ENCODE assay signal across 1 cellular context in the genomic region with DNA sequence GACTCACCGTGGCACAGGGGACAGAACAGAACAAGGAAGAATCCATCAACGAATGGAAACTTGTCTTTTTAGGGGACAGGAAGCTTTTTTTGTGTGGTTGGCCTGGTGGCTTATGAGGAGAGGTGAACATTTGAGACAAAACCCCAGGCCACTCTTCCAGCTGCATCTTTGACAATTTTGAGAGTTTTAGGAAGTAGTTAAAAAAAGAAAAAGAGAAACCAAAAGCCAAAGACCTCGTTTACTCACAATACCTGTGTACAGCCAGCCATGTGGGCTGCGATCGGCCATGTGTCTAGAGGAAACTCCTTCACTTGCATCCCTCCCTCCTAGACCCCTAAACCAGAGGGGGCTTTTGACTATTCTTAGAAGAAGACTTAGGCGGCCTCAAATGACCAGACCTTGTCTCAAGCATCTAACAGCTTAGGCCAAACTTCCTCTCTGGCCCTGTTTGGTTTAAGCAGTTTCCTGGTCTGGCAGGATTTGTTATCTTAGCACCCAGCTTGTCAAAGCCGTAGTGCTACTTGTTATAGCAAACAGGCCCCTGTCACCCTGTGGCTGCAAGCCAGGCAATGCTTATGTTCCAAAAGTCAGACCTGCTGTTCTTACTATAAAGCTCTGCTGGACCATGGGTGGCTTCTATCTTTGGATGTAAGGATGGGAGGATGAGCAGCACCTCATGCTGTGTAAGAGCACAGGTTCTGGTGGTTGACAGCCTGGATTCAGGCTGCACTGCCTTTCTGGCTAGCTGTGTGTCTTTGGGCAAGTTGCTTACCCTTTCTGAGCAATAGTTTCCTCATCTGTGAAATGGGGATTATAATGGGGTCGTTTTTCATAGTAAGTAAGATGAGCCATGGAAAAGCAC.
TF ChIP-seq lines count a peak whose summit lies in the region.

No MANE protein-coding gene starts in this region.

TF ChIP-seq in K562, 482 proteins besides CTCF, POLR2A, EP300 and RAD21 (continued from another document and continues in another):
- peak; percentile 12; the same call in 1 of the 2 replicates for TF ChIP-seq ZNF407 (IDR thresholded peaks at IDR 0.05; ENCODE audit: low read depth)
- peak; percentile 84; the same call in 1 of the 2 replicates for TF ChIP-seq NCOA1 (IDR thresholded peaks at IDR 0.05; ENCODE audit: low read depth)
- TF ChIP-seq ZNF24 (IDR thresholded peaks at IDR 0.05), result peak; percentile 55
- TF ChIP-seq, protein P1, sequence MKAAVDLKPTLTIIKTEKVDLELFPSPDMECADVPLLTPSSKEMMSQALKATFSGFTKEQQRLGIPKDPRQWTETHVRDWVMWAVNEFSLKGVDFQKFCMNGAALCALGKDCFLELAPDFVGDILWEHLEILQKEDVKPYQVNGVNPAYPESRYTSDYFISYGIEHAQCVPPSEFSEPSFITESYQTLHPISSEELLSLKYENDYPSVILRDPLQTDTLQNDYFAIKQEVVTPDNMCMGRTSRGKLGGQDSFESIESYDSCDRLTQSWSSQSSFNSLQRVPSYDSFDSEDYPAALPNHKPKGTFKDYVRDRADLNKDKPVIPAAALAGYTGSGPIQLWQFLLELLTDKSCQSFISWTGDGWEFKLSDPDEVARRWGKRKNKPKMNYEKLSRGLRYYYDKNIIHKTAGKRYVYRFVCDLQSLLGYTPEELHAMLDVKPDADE (conservative IDR thresholded peaks at IDR 0.05; ENCODE audit: control insufficient read depth, low read depth, low read length), result peak; percentile 79
- TF ChIP-seq ATF7 (IDR thresholded peaks at IDR 0.05), result peak; percentile 69; the same call in 1 of the 2 replicates
- TF ChIP-seq GABPA (tag; conservative IDR thresholded peaks at IDR 0.05; ENCODE audit: low read depth), result peak; percentile 66
- peak; percentile 68 for TF ChIP-seq LCOR (CRISPR knock-in tag; IDR thresholded peaks at IDR 0.05)
- TF ChIP-seq PREB (CRISPR knock-in tag; IDR thresholded peaks at IDR 0.05), result no peak
- TF ChIP-seq PRMT5 (CRISPR knock-in tag; IDR thresholded peaks at IDR 0.05), result no peak
- TF ChIP-seq, protein P2, sequence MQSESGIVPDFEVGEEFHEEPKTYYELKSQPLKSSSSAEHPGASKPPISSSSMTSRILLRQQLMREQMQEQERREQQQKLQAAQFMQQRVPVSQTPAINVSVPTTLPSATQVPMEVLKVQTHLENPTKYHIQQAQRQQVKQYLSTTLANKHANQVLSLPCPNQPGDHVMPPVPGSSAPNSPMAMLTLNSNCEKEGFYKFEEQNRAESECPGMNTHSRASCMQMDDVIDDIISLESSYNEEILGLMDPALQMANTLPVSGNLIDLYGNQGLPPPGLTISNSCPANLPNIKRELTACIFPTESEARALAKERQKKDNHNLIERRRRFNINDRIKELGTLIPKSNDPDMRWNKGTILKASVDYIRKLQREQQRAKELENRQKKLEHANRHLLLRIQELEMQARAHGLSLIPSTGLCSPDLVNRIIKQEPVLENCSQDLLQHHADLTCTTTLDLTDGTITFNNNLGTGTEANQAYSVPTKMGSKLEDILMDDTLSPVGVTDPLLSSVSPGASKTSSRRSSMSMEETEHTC (IDR thresholded peaks at IDR 0.05), result 0 out of 2 replicates have a peak, but pooled peaks have one; percentile 16
- TF ChIP-seq, protein P3, sequence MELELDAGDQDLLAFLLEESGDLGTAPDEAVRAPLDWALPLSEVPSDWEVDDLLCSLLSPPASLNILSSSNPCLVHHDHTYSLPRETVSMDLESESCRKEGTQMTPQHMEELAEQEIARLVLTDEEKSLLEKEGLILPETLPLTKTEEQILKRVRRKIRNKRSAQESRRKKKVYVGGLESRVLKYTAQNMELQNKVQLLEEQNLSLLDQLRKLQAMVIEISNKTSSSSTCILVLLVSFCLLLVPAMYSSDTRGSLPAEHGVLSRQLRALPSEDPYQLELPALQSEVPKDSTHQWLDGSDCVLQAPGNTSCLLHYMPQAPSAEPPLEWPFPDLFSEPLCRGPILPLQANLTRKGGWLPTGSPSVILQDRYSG (tag; conservative IDR thresholded peaks at IDR 0.05; ENCODE audit: low read depth), result 0 out of 2 replicates have a peak, but pooled peaks have one; percentile 45
- TF ChIP-seq ERF (CRISPR knock-in tag; IDR thresholded peaks at IDR 0.05), result 0 out of 2 replicates have a peak, but pooled peaks have one; percentile 64
- peak; percentile 96 for TF ChIP-seq POLR2AphosphoS5 (IDR thresholded peaks at IDR 0.05; ENCODE audit: control insufficient read depth, insufficient read depth, low read depth, low read length)
- TF ChIP-seq ESRRA (IDR thresholded peaks at IDR 0.05; ENCODE audit: borderline replicate concordance, low read depth), result peak; percentile 36; the same call in 1 of the 2 replicates
- TF ChIP-seq FOSL1 (tag; conservative IDR thresholded peaks at IDR 0.05), result peak; percentile 72
- TF ChIP-seq ZNF12 (CRISPR knock-in tag; IDR thresholded peaks at IDR 0.05), result peak; percentile 100
- peak; percentile 83 for TF ChIP-seq SOX6 (IDR thresholded peaks at IDR 0.05)
- TF ChIP-seq, protein P4, sequence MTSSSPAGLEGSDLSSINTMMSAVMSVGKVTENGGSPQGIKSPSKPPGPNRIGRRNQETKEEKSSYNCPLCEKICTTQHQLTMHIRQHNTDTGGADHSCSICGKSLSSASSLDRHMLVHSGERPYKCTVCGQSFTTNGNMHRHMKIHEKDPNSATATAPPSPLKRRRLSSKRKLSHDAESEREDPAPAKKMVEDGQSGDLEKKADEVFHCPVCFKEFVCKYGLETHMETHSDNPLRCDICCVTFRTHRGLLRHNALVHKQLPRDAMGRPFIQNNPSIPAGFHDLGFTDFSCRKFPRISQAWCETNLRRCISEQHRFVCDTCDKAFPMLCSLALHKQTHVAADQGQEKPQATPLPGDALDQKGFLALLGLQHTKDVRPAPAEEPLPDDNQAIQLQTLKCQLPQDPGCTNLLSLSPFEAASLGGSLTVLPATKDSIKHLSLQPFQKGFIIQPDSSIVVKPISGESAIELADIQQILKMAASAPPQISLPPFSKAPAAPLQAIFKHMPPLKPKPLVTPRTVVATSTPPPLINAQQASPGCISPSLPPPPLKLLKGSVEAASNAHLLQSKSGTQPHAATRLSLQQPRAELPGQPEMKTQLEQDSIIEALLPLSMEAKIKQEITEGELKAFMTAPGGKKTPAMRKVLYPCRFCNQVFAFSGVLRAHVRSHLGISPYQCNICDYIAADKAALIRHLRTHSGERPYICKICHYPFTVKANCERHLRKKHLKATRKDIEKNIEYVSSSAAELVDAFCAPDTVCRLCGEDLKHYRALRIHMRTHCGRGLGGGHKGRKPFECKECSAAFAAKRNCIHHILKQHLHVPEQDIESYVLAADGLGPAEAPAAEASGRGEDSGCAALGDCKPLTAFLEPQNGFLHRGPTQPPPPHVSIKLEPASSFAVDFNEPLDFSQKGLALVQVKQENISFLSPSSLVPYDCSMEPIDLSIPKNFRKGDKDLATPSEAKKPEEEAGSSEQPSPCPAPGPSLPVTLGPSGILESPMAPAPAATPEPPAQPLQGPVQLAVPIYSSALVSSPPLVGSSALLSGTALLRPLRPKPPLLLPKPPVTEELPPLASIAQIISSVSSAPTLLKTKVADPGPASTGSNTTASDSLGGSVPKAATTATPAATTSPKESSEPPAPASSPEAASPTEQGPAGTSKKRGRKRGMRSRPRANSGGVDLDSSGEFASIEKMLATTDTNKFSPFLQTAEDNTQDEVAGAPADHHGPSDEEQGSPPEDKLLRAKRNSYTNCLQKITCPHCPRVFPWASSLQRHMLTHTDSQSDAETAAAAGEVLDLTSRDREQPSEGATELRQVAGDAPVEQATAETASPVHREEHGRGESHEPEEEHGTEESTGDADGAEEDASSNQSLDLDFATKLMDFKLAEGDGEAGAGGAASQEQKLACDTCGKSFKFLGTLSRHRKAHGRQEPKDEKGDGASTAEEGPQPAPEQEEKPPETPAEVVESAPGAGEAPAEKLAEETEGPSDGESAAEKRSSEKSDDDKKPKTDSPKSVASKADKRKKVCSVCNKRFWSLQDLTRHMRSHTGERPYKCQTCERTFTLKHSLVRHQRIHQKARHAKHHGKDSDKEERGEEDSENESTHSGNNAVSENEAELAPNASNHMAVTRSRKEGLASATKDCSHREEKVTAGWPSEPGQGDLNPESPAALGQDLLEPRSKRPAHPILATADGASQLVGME (CRISPR knock-in tag; IDR thresholded peaks at IDR 0.05), result 0 out of 2 replicates have a peak, but pooled peaks have one; percentile 41
- peak; percentile 97 for TF ChIP-seq DPF2 (IDR thresholded peaks at IDR 0.05)
- no peak for TF ChIP-seq SRSF7 (optimal IDR thresholded peaks at IDR 0.05; ENCODE audit: low read depth, low read length)
- TF ChIP-seq ZNF398 (CRISPR knock-in tag; IDR thresholded peaks at IDR 0.05), result no peak
- peak; percentile 15 for TF ChIP-seq FOS (IDR thresholded peaks at IDR 0.05; ENCODE audit: extremely low read depth, insufficient read length)
- 0 out of 2 replicates have a peak, but pooled peaks have one; percentile 53 for TF ChIP-seq THRB (CRISPR knock-in tag; conservative IDR thresholded peaks at IDR 0.05)
- no peak for TF ChIP-seq TCF7L2 (IDR thresholded peaks at IDR 0.05; ENCODE audit: low read depth, low read length)
- peak; percentile 74 for TF ChIP-seq SMAD1 (IDR thresholded peaks at IDR 0.05; ENCODE audit: low read depth, low read length, partially characterized antibody)
- peak; percentile 46 to 48; a peak in 2 of 4 replicates for TF ChIP-seq FOXA3 (CRISPR knock-in tag; conservative IDR thresholded peaks at IDR 0.05 in 1 of 2, IDR thresholded peaks at IDR 0.05 in 1 of 2)
- peak; percentile 71 for TF ChIP-seq ZNF316 (IDR thresholded peaks at IDR 0.05)
- TF ChIP-seq ZNF436 (CRISPR knock-in tag; IDR thresholded peaks at IDR 0.05), result no peak
